Comparison of ENCODE assay signal across 18 cellular contexts in the genomic region with DNA sequence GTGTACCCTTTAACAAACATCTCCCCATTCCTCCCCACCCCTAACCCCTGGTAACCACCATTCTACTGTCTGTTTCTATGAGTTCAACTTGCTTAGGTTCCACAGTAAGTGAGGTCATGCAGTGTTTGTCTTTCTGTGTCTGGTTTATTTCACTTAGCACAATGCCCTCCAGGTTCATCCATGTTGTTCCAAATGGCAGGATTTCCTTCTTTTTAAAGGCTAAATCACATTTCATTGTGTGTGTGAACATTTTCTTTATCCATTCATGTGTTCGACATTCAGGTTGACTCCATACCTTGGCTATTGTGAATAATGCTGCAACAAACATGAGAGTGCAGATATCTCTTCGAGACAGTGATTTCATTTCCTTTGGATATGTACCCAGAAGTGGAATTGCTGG.
"Had no signal": no experiment of that assay in that cellular context is flagged by ENCODE, and none has a peak within 500 bp of the region (broad histone marks: within the 10 kb centered on the region; RNA-seq: fewer than 3 reads in every experiment).

No MANE protein-coding gene starts in this region.

- H3K4me1 Mint-ChIP-seq: mesothelial cell of epicardium, natural killer cell, neural crest cell had no signal

- H3K27me3 ChIP-seq: foreskin keratinocyte, hepatocyte, right atrium auricular region, thyroid gland, upper lobe of left lung, vagina had no signal

- FAIRE-seq: small intestine had no signal

- ATAC-seq: effector memory CD8-positive, alpha-beta T cell; foreskin keratinocyte; natural killer cell had no signal

- H3K4me2 ChIP-seq: hepatocyte had no signal

- H3K36me3 Mint-ChIP-seq: natural killer cell had no signal

- H3K9me3 ChIP-seq: right atrium auricular region, thyroid gland, upper lobe of left lung, vagina had no signal

- H3K27me3 Mint-ChIP-seq: effector memory CD8-positive, alpha-beta T cell had no signal

- H3K27ac Mint-ChIP-seq: effector memory CD8-positive, alpha-beta T cell; mesothelial cell of epicardium; natural killer cell had no signal

- H3K4me3 Mint-ChIP-seq: effector memory CD8-positive, alpha-beta T cell; mesothelial cell of epicardium; natural killer cell; neural crest cell had no signal

- H3K4me3 ChIP-seq: hepatocyte, right atrium auricular region, thyroid gland, upper lobe of left lung, vagina had no signal

- DNase-seq: cortex of kidney; effector memory CD8-positive, alpha-beta T cell; erythroblast; foreskin keratinocyte; kidney glomerular epithelial cell; mammary epithelial cell; natural killer cell; posterior cingulate gyrus; small intestine; stimulated activated CD4-positive, alpha-beta T cell treated with anti-CD3 and anti-CD28 coated beads, Interleukin-2, amount 100 ng/mL, for 48 hours; stimulated activated naive CD4-positive, alpha-beta T cell treated with Interleukin-2 at 50 U/mL for 16 hours; thyroid gland; upper lobe of left lung had no signal

- H2AFZ ChIP-seq: hepatocyte had no signal

- H3K27ac ChIP-seq: foreskin keratinocyte, hepatocyte, right atrium auricular region, thyroid gland, upper lobe of left lung, vagina had no signal

- H3K9me3 Mint-ChIP-seq: effector memory CD8-positive, alpha-beta T cell; mesothelial cell of epicardium; natural killer cell; neural crest cell had no signal
